In genomic region chr1:211468595-211468994, GRCh38 we compare ENCODE assay signal across 17 cellular contexts. TPM values are rescaled to one million over a fixed set of nuclear protein-coding genes. Genes with fewer than 3 reads are reported as not detected.
DNase-seq lines count a peak whose midpoint lies in the region; ATAC-seq and TF ChIP-seq lines count a peak whose summit lies in the region.
"Had no signal": no experiment of that assay in that cellular context is flagged by ENCODE, and none has a peak within 500 bp of the region (broad histone marks: within the 10 kb centered on the region; RNA-seq: fewer than 3 reads in every experiment).

No MANE protein-coding gene starts in this region.

- H3K4me1 ChIP-seq in right atrium auricular region: peaks cover 0 to 10% of the 10 kb centered on the region in 2 donors
- H3K4me1 ChIP-seq in PC-9 (replicated peaks; ENCODE audit: insufficient read depth): no peaks in the 10 kb centered on the region
- H3K4me1 ChIP-seq: foreskin keratinocyte, tibial artery had no signal

- CTCF ChIA-PET in PC-9 (lab: Charles Lee): no interaction called here

- H3K4me3 ChIP-seq in right atrium auricular region (no peak overlapping the region), fibroblast of mammary gland (ENCODE audit: control insufficient read depth, low read depth, low read length) (no peak overlapping the region), PC-9 (no peak overlapping the region)
- H3K4me3 ChIP-seq: tibial artery had no signal

- intact Hi-C loops in Right ventricle myocardium inferior (cut with DNase I) (no loop called here), PC-9 (cut with micrococcal nuclease; ENCODE audit: unreplicated experiment) (no loop called here)

- no peaks in the 10 kb centered on the region for H3F3A ChIP-seq in PC-9 (ENCODE audit: insufficient read depth, low read depth)

- peaks cover 0 to 3% (median 2%) of the 10 kb centered on the region in 4 donors for H3K4me1 Mint-ChIP-seq in naive thymus-derived CD8-positive, alpha-beta T cell
- H3K4me1 Mint-ChIP-seq: activated naive CD4-positive, alpha-beta T cell treated with anti-CD3 and anti-CD28 coated beads, Interleukin-2, amount 10 ng/mL, durations not matched to agents 7 days and 5 days; immature natural killer cell had no signal

- no peaks in the 10 kb centered on the region for H3K36me3 Mint-ChIP-seq in naive thymus-derived CD8-positive, alpha-beta T cell
- H3K36me3 Mint-ChIP-seq: activated naive CD4-positive, alpha-beta T cell treated with anti-CD3 and anti-CD28 coated beads, Interleukin-2, amount 10 ng/mL, durations not matched to agents 7 days and 5 days; immature natural killer cell; T-cell had no signal

- POLR2A ChIA-PET in PC-9 (lab: Charles Lee; ENCODE audit: unreplicated experiment): no interaction called here
- POLR2A ChIA-PET in naive thymus-derived CD8-positive, alpha-beta T cell (lab: Charles Lee): no interaction called here

- H3K9me3 Mint-ChIP-seq in naive thymus-derived CD8-positive, alpha-beta T cell: peaks cover 0 to 4% (median 0%) of the 10 kb centered on the region in 9 donors
- H3K9me3 Mint-ChIP-seq: activated naive CD4-positive, alpha-beta T cell treated with anti-CD3 and anti-CD28 coated beads, Interleukin-2, amount 10 ng/mL, durations not matched to agents 7 days and 5 days; immature natural killer cell; T-cell had no signal

- H3K27me3 Mint-ChIP-seq in naive thymus-derived CD8-positive, alpha-beta T cell: peaks cover 0 to 2% (median 0%) of the 10 kb centered on the region in 5 donors

- H3K79me2 ChIP-seq in PC-9 (ENCODE audit: low read depth): no peaks in the 10 kb centered on the region

- H3K4me3 Mint-ChIP-seq in naive thymus-derived CD8-positive, alpha-beta T cell: no peak overlapping the region
- H3K4me3 Mint-ChIP-seq: activated naive CD4-positive, alpha-beta T cell treated with anti-CD3 and anti-CD28 coated beads, Interleukin-2, amount 10 ng/mL, durations not matched to agents 7 days and 5 days; immature natural killer cell; T-cell had no signal

- H3K27me3 ChIP-seq in right atrium auricular region (no peaks in the 10 kb centered on the region), PC-9 (ENCODE audit: insufficient read depth, low read depth) (no peaks in the 10 kb centered on the region)
- H3K27me3 ChIP-seq: tibial artery had no signal

- no peaks in the 10 kb centered on the region for H4K20me1 ChIP-seq in PC-9 (ENCODE audit: insufficient read depth)

- DNase-seq in Right ventricle myocardium inferior (ENCODE audit: missing footprints) (no peak), right atrium auricular region (ENCODE audit: low spot score) (no peak), fibroblast of mammary gland (ENCODE audit: low read depth) (peak; percentile 8), mucosa of gallbladder (ENCODE audit: low spot score) (peak; percentile 34), PC-9 (no peak), LoVo (ENCODE audit: low spot score) (no peak), H4 (ENCODE audit: low spot score) (no peak)
- no peak for DNase-seq in naive thymus-derived CD8-positive, alpha-beta T cell
- DNase-seq: activated CD8-positive, alpha-beta memory T cell treated with anti-CD3 and anti-CD28 coated beads, Interleukin-2, amount 50 U/mL, for 4 hours; activated naive CD4-positive, alpha-beta T cell treated with anti-CD3 and anti-CD28 coated beads, Interleukin-2, amount 10 ng/mL, durations not matched to agents 7 days and 5 days; effector CD8-positive, alpha-beta T cell; foreskin keratinocyte; GOT3; immature natural killer cell; NCI-H345; T-cell had no signal

- peak overlapping the region in 1 of 10 donors; percentile 15 for H3K27ac Mint-ChIP-seq in naive thymus-derived CD8-positive, alpha-beta T cell
- H3K27ac Mint-ChIP-seq: activated naive CD4-positive, alpha-beta T cell treated with anti-CD3 and anti-CD28 coated beads, Interleukin-2, amount 10 ng/mL, durations not matched to agents 7 days and 5 days; immature natural killer cell; T-cell had no signal

- H3K4me2 ChIP-seq in PC-9: no peak overlapping the region

- no peaks in the 10 kb centered on the region for H3K36me3 ChIP-seq in right atrium auricular region
- H3K36me3 ChIP-seq in PC-9 (ENCODE audit: low read depth): no peaks in the 10 kb centered on the region
- H3K36me3 ChIP-seq: tibial artery had no signal

- BruUV-seq in PC-9 (replicated peaks; lab: Mats Ljungman, UMichigan): no TSS peak

- no peaks in the 10 kb centered on the region for H3K9me3 ChIP-seq in right atrium auricular region
- H3K9me3 ChIP-seq in PC-9 (ENCODE audit: insufficient read depth, low read depth): no peaks in the 10 kb centered on the region
- H3K9me3 ChIP-seq: tibial artery had no signal

- no peak overlapping the region for H2AFZ ChIP-seq in PC-9

- H3K27ac ChIP-seq in right atrium auricular region (no peak overlapping the region), PC-9 (no peak overlapping the region)
- H3K27ac ChIP-seq: foreskin keratinocyte, tibial artery had no signal

- TF ChIP-seq CTCF in right atrium auricular region (IDR thresholded peaks at IDR 0.05) (no peak), fibroblast of mammary gland (conservative IDR thresholded peaks at IDR 0.05; ENCODE audit: control insufficient read depth, insufficient read depth, low read depth, low read length) (no peak), PC-9 (conservative IDR thresholded peaks at IDR 0.05) (no peak)

- no peaks in the 10 kb centered on the region for H3K9me2 ChIP-seq in PC-9 (ENCODE audit: insufficient read depth)

- peak; percentile 53 for ATAC-seq in Right ventricle myocardium inferior
- ATAC-seq in naive thymus-derived CD8-positive, alpha-beta T cell: no peak
- ATAC-seq: foreskin keratinocyte, T-cell had no signal

RNA-seq across cellular contexts. Expression of gene RD3, which starts 23.4 kb away (rescaled TPM):
- total RNA-seq in Right ventricle myocardium inferior (not detected), right atrium auricular region (not detected), mucosa of gallbladder (0.17 TPM), PC-9 (2021) (0.45 and 1.2 TPM in 2 replicates)
- total RNA-seq in naive thymus-derived CD8-positive, alpha-beta T cell: not detected
- not detected for polyA plus RNA-seq in naive thymus-derived CD8-positive, alpha-beta T cell
- total RNA-seq in H4 (2014; rRNA removed; shearing (Covaris generic)): 0.10 TPM in 1 of 2 replicates, not detected in the other
- total RNA-seq: foreskin keratinocyte, T-cell had no signal
- polyA plus RNA-seq: foreskin keratinocyte, immature natural killer cell had no signal

Comparison
In these comparisons a context has a peak if more than half of its experiments do, and no peak if none do; other contexts are left out.
1. DNase-seq: peak in fibroblast of mammary gland (single experiment) and mucosa of gallbladder (single experiment); none in Right ventricle myocardium inferior (single experiment), right atrium auricular region (single experiment), PC-9 (0 of 2), LoVo (single experiment), naive thymus-derived CD8-positive, alpha-beta T cell (0 of 10) and H4 (single experiment).